Comparison of ENCODE assay signal across 8 cellular contexts in the genomic region with DNA sequence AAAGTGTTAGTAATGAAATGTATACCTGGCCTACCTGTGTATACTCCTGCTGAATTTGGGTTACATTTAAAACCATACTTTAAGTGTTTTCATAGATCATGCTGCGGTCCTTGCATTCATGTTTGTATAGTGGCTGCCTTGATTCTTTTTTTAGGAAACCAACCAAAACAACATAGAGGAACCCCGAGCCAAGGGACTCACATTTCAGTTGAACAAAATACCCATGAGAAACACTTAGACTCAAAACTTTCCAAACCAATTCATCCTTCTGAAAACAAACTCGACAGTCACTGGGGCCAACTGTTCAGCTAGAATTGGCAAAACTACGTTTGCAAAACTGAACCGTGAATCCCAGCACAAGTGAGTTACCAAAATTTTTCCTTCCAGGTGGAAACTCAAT. TPM values are rescaled to one million over a fixed set of nuclear protein-coding genes. Genes with fewer than 3 reads are reported as not detected.
DNase-seq lines count a peak whose midpoint lies in the region; ATAC-seq and TF ChIP-seq lines count a peak whose summit lies in the region.

No MANE protein-coding gene starts in this region.

- CTCF ChIA-PET in AG04450 (lab: Charles Lee), result interaction anchor here (0.8 to 1.2 kb wide), 2 partner anchors 7 to 104 kb away, joined by 3 to 5 read pairs; no protein-coding TSS in a partner anchor

- peak overlapping the region; percentile 80 for H3K4me3 ChIP-seq in AG04450 (ENCODE audit: low read depth, low read length)
- peak overlapping the region; percentile 73 for H3K4me3 ChIP-seq in choroid plexus epithelial cell (ENCODE audit: low read depth, low read length)
- H3K4me3 ChIP-seq in muscle layer of duodenum (ENCODE audit: low read depth in 1 of 2, low read length in 2 of 2), result peak overlapping the region; percentile 88 to 91

- no peaks in the 10 kb centered on the region for H3K27me3 ChIP-seq in AG04450 (ENCODE audit: control insufficient read depth, insufficient read depth, low read length)
- H3K27me3 ChIP-seq in muscle layer of duodenum (ENCODE audit: low read depth, low read length), result no peaks in the 10 kb centered on the region

- H3K36me3 ChIP-seq in muscle layer of duodenum (ENCODE audit: control insufficient read depth in 1 of 2, insufficient read depth in 2 of 2, low read length in 2 of 2), result peaks cover 0 to 3% of the 10 kb centered on the region in 2 donors

- DNase-seq in AG04450 (ENCODE audit: low read depth, low spot score) (no peak), KBM-7 (peak; percentile 41), choroid plexus epithelial cell (ENCODE audit: low read depth) (peak; percentile 36), amniotic stem cell (lab: John Stamatoyannopoulos, UW) (no peak)

- peak overlapping the region; percentile 65 for H3K27ac ChIP-seq in AG04450 (ENCODE audit: low read depth, low read length)
- H3K27ac ChIP-seq in muscle layer of duodenum (ENCODE audit: low read length), result peak overlapping the region; percentile 40

- peaks cover 0 to 15% of the 10 kb centered on the region in 2 donors for H3K4me1 ChIP-seq in muscle layer of duodenum (ENCODE audit: control insufficient read depth in 1 of 2, insufficient read depth in 2 of 2, low read length in 2 of 2)

- H3K9me3 ChIP-seq in AG04450 (ENCODE audit: control insufficient read depth, insufficient read depth, low read length) (no peaks in the 10 kb centered on the region; the same call in 1 of the 2 replicates), muscle layer of duodenum (ENCODE audit: control insufficient read depth in 1 of 2, low read length in 2 of 2) (no peaks in the 10 kb centered on the region)

- TF ChIP-seq CTCF in AG04450 (IDR thresholded peaks at IDR 0.05; ENCODE audit: low read depth, low read length) (no peak), choroid plexus epithelial cell (conservative IDR thresholded peaks at IDR 0.05; ENCODE audit: low read depth, low read length) (no peak)

- ATAC-seq in GM21723 (IDR thresholded peaks at IDR 0.05; ENCODE audit: unreplicated experiment), result no peak
- ATAC-seq in GM18519 (IDR thresholded peaks at IDR 0.05; ENCODE audit: low FRiP score, unreplicated experiment), result no peak
- ATAC-seq in HG03139 (IDR thresholded peaks at IDR 0.05; ENCODE audit: unreplicated experiment), result no peak

- in situ Hi-C loops in KBM-7 (cut with MboI; ENCODE audit: low pct_unique_long_range_greater_than_20kb, low sequenced_read_pairs), result no loop called here

- POLR2A ChIA-PET in AG04450 (lab: Yijun Ruan, JAX), result interaction anchor here (0.9 kb wide), 1 partner anchor 17 kb away, joined by 3 read pairs; no protein-coding TSS in a partner anchor

RNA-seq across cellular contexts. Expression of a gene that starts 1.4 kb away (rescaled TPM):
- 36.0 and 41.9 TPM in 2 replicates for polyA plus RNA-seq in AG04450 (2011; rRNA removed)
- polyA minus RNA-seq in AG04450 (2011; rRNA and poly(A)+ RNA removed), result 81.1 and 85.5 TPM in 2 replicates

Comparison
In these comparisons a context has a peak if more than half of its experiments do, and no peak if none do; other contexts are left out.
1. DNase-seq: peak in KBM-7 (single experiment) and choroid plexus epithelial cell (single experiment); none in AG04450 (single experiment) and amniotic stem cell (single experiment).
2. Peak in every context shown above with its lines, with median percentiles within 50 percentile points of each other: H3K4me3 ChIP-seq.